ENCODE assay signal across 13 cellular contexts in genomic region chr19:29121684-29122083, GRCh38.
DNase-seq lines count a peak whose midpoint lies in the region; ATAC-seq and TF ChIP-seq lines count a peak whose summit lies in the region.
"Had no signal": no experiment of that assay in that cellular context is flagged by ENCODE, and none has a peak within 500 bp of the region (broad histone marks: within the 10 kb centered on the region; RNA-seq: fewer than 3 reads in every experiment).

No MANE protein-coding gene starts in this region.

- 20% methylated on average over 1 of the region's 3 CpGs for WGBS in esophagus muscularis mucosa

- H3K36me3 Mint-ChIP-seq in Calu3 (ENCODE audit: insufficient read depth, unreplicated experiment) (no peaks in the 10 kb centered on the region), nephron progenitor cell (ENCODE audit: low read depth) (no peaks in the 10 kb centered on the region)
- H3K36me3 Mint-ChIP-seq: IgD-negative memory B cell had no signal

- no TSS peak for BruUV-seq in Calu3 (replicated peaks; lab: Mats Ljungman, UMichigan)

- H3K4me3 ChIP-seq in choroid plexus epithelial cell (ENCODE audit: low read depth, low read length): no peak overlapping the region
- H3K4me3 ChIP-seq in esophagus muscularis mucosa: no peak overlapping the region
- H3K4me3 ChIP-seq: suprapubic skin had no signal

- H3K4me3 Mint-ChIP-seq in Calu3 (ENCODE audit: low read depth, unreplicated experiment) (no peak overlapping the region), nephron progenitor cell (no peak overlapping the region)
- H3K4me3 Mint-ChIP-seq: IgD-negative memory B cell had no signal

- H3K9me3 ChIP-seq in esophagus muscularis mucosa: no peaks in the 10 kb centered on the region
- H3K9me3 ChIP-seq: suprapubic skin had no signal

- CTCF ChIA-PET in Calu3 (lab: Charles Lee): interaction anchor here (1.0 kb wide), 1 partner anchor 243 kb away, joined by 7 read pairs; no protein-coding TSS in a partner anchor

- H3K27ac Mint-ChIP-seq in Calu3 (ENCODE audit: unreplicated experiment) (no peak overlapping the region), nephron progenitor cell (no peak overlapping the region)
- H3K27ac Mint-ChIP-seq: IgD-negative memory B cell had no signal

- no peaks in the 10 kb centered on the region for H3K4me1 ChIP-seq in esophagus muscularis mucosa
- H3K4me1 ChIP-seq: suprapubic skin had no signal

- H3K27me3 ChIP-seq in esophagus muscularis mucosa: peaks cover 0 to 28% (median 0%) of the 10 kb centered on the region in 4 donors
- H3K27me3 ChIP-seq: suprapubic skin had no signal

- intact Hi-C loops in Calu3 (cut with micrococcal nuclease; ENCODE audit: unreplicated experiment) (no loop called here), esophagus muscularis mucosa (cut with DNase I) (no loop called here)

- no peak for TF ChIP-seq POLR2A in esophagus muscularis mucosa (IDR thresholded peaks at IDR 0.05; ENCODE audit: low read depth)

- H3K9me3 Mint-ChIP-seq in Calu3 (ENCODE audit: low read depth, unreplicated experiment) (peaks cover 11% of the 10 kb centered on the region), nephron progenitor cell (peaks cover 36% of the 10 kb centered on the region)

- DNase-seq in Calu3 (peak; percentile 29), HT-29 (ENCODE audit: low spot score) (peak; percentile 36), choroid plexus epithelial cell (ENCODE audit: low read depth) (no peak), nephron progenitor cell (peak; percentile 50), NCI-H2196 (lab: John Stamatoyannopoulos, UW; ENCODE audit: unreplicated experiment) (no peak), esophagus muscularis mucosa (ENCODE audit: extremely low spot score) (no peak), SIG-M5 treated with dmso at 0.1 percent for 504 hours (lab: John Stamatoyannopoulos, UW; ENCODE audit: unreplicated experiment) (no peak)
- DNase-seq: cortex of kidney, left cardiac atrium, SHP77 had no signal

- H3K27ac ChIP-seq in esophagus muscularis mucosa (replicated peaks in 1 of 4): no peak overlapping the region
- H3K27ac ChIP-seq: suprapubic skin had no signal

- no peaks in the 10 kb centered on the region for H3K36me3 ChIP-seq in esophagus muscularis mucosa
- H3K36me3 ChIP-seq: suprapubic skin had no signal

- peaks cover 26% of the 10 kb centered on the region for H3K4me1 Mint-ChIP-seq in Calu3 (ENCODE audit: low read depth, unreplicated experiment)
- peaks cover 24% of the 10 kb centered on the region for H3K4me1 Mint-ChIP-seq in nephron progenitor cell
- H3K4me1 Mint-ChIP-seq: IgD-negative memory B cell had no signal

- TF ChIP-seq CTCF in Calu3 (IDR thresholded peaks at IDR 0.05; ENCODE audit: unreplicated experiment) (peak; percentile 59), choroid plexus epithelial cell (conservative IDR thresholded peaks at IDR 0.05; ENCODE audit: low read depth, low read length) (peak; percentile 13), nephron progenitor cell (IDR thresholded peaks at IDR 0.05) (peak; percentile 59), esophagus muscularis mucosa (IDR thresholded peaks at IDR 0.05) (peak in 1 of 3 experiments; percentile 31)

- no peak for TF ChIP-seq EP300 in esophagus muscularis mucosa (IDR thresholded peaks at IDR 0.05)

- no peak for ATAC-seq in HG02884 (IDR thresholded peaks at IDR 0.05; ENCODE audit: unreplicated experiment)

- H3K27me3 Mint-ChIP-seq in Calu3 (ENCODE audit: unreplicated experiment): no peaks in the 10 kb centered on the region
- H3K27me3 Mint-ChIP-seq in nephron progenitor cell (ENCODE audit: low read depth, poor library complexity): peaks cover 30% of the 10 kb centered on the region
- H3K27me3 Mint-ChIP-seq: IgD-negative memory B cell had no signal

Comparison
In these comparisons a context has a peak if more than half of its experiments do, and no peak if none do; other contexts are left out.
1. DNase-seq: peak in Calu3 (single experiment), HT-29 (single experiment) and nephron progenitor cell (single experiment); none in choroid plexus epithelial cell (single experiment), NCI-H2196 (single experiment), esophagus muscularis mucosa (single experiment) and SIG-M5 treated with dmso at 0.1 percent for 504 hours (single experiment).